In genomic region chr19:15292847-15293582, GRCh38 we compare ENCODE assay signal across 9 cellular contexts. TPM values are rescaled to one million over a fixed set of nuclear protein-coding genes. Genes with fewer than 3 reads are reported as not detected.
DNase-seq lines count a peak whose midpoint lies in the region; ATAC-seq and TF ChIP-seq lines count a peak whose summit lies in the region.
"Had no signal": no experiment of that assay in that cellular context is flagged by ENCODE, and none has a peak within 500 bp of the region (broad histone marks: within the 10 kb centered on the region; RNA-seq: fewer than 3 reads in every experiment).

No MANE protein-coding gene starts in this region.

- TF ChIP-seq CTCF in GM12865 (IDR thresholded peaks at IDR 0.05; ENCODE audit: insufficient read depth, low read depth, low read length, missing control alignments) = no peak
- TF ChIP-seq CTCF in coronary artery (IDR thresholded peaks at IDR 0.05) = no peak
- no peak for TF ChIP-seq CTCF in osteoblast (IDR thresholded peaks at IDR 0.05; ENCODE audit: extremely low read depth, low read depth, low read length)

- H3K27me3 ChIP-seq in osteoblast (ENCODE audit: insufficient read depth, low read length) (no peaks in the 10 kb centered on the region), H7 (ENCODE audit: control insufficient read depth, insufficient read depth, low read length) (no peaks in the 10 kb centered on the region)
- H3K27me3 ChIP-seq: dorsolateral prefrontal cortex had no signal

- H3K9me3 ChIP-seq in osteoblast (ENCODE audit: low read depth, low read length) = no peaks in the 10 kb centered on the region

- H3K4me3 ChIP-seq in GM12865 (ENCODE audit: low read depth, low read length) (peak overlapping the region; percentile 22; the same call in 1 of the 2 replicates), coronary artery (peak overlapping the region; percentile 41), osteoblast (ENCODE audit: insufficient read depth, low read length) (no peak overlapping the region), H7 (ENCODE audit: insufficient read depth, low read depth, low read length) (no peak overlapping the region)
- H3K4me3 ChIP-seq: dorsolateral prefrontal cortex had no signal

- H3K79me2 ChIP-seq in osteoblast (ENCODE audit: insufficient read depth, low read length) = peaks cover 98% of the 10 kb centered on the region

- no peak overlapping the region for H2AFZ ChIP-seq in osteoblast (ENCODE audit: low read length)

- ATAC-seq in HG02938 (IDR thresholded peaks at IDR 0.05; ENCODE audit: unreplicated experiment) = no peak

- H3K36me3 ChIP-seq in osteoblast (ENCODE audit: insufficient read depth, low read length) (no peaks in the 10 kb centered on the region), H7 (replicated peaks; ENCODE audit: control insufficient read depth, insufficient read depth, low read length) (0 out of 2 replicates have a peak, but pooled peaks cover 3% of the 10 kb centered on the region)

- DNase-seq in GM12865 (ENCODE audit: low read depth) (peak; percentile 75), NAMALWA (ENCODE audit: low spot score) (peak; percentile 67), coronary artery (ENCODE audit: low spot score) (no peak), osteoblast (ENCODE audit: insufficient read length, low spot score, missing footprints) (no peak), NCI-H2107 (lab: John Stamatoyannopoulos, UW) (no peak), H7 (no peak), T1000 (lab: John Stamatoyannopoulos, UW) (no peak)
- DNase-seq: dorsolateral prefrontal cortex had no signal

- peaks cover 91% of the 10 kb centered on the region for H4K20me1 ChIP-seq in osteoblast (ENCODE audit: insufficient read depth, low read length)

- H3K27ac ChIP-seq in coronary artery (peak overlapping the region; percentile 29 to 31), osteoblast (ENCODE audit: low read depth, low read length) (peak overlapping the region; percentile 24)

- no peak overlapping the region for H3K4me2 ChIP-seq in osteoblast (ENCODE audit: insufficient read depth, low read length)

- peaks cover 50% of the 10 kb centered on the region for H3K4me1 ChIP-seq in osteoblast (ENCODE audit: insufficient read depth, low read length)

RNA-seq across cellular contexts. Expression of gene BRD4, which starts 39.3 kb away (rescaled TPM):
- total RNA-seq in osteoblast = 25.0 and 25.7 TPM in 2 replicates
- total RNA-seq in H7 (2014; rRNA removed; shearing (Covaris generic)) = 24.8 and 26.1 TPM in 2 replicates

Comparison
In these comparisons a context has a peak if more than half of its experiments do, and no peak if none do; other contexts are left out.
1. DNase-seq: peak in GM12865 (single experiment) and NAMALWA (single experiment); none in coronary artery (single experiment), osteoblast (single experiment), NCI-H2107 (single experiment), H7 (single experiment) and T1000 (single experiment).
2. H3K4me3 ChIP-seq: peak in GM12865 (single experiment) and coronary artery (single experiment); none in osteoblast (single experiment) and H7 (single experiment).